In the genomic region with DNA sequence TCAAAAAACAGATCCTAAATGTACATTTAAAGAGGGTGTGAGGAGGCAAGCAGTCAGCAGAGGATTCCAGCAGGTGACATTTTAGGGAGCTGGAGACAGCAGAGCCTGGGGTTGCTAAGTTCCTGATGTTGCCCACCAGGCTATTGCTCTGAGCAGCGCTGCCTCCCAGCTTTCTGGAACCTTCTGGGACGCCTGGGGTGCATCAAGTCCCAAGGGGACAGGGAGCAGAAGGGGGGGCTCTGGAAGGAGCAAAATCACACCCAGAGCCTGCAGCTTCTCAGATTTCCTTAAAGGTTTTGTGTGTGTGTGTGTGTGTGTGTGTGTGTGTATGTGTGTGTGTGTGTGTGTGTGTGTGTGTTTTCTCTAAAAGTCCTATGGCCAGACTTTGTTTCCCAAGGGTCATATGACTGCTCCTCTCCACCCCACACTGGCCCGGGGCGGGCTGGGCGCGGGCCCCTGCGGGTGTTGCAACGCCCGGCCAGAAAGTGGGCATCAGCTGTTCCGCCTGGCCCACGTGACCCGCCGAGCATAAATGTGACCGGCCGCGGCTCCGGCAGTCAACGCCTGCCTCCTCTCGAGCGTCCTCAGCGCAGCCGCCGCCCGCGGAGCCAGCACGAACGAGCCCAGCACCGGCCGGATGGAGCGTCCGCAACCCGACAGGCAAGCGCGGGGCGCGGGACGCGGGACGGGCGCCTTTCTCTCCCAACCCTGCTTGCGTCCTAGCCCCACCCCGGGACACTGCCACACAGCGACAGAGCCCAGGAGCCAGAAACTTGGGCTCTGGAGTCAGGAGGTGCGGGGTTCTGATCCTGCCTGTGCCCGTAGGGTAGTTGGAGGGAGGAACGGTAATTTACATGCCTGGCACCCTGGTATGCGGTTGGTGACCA, we compare ENCODE assay signal across 1 cellular context.
TF ChIP-seq lines count a peak whose summit lies in the region.

TSS of gene HMOX1 (plus strand) at position 560 of the 887 bp plus-strand sequence. CDS start at position 638, 78 bp downstream.

TF ChIP-seq in HepG2, 621 proteins besides CTCF, POLR2A, EP300 and RAD21 (continued from another document and continues in another):
- TF ChIP-seq ZNF18 (CRISPR knock-in tag; IDR thresholded peaks at IDR 0.05; ENCODE audit: insufficient replicate concordance) (peak; percentile 68), RFX5 (IDR thresholded peaks at IDR 0.05; ENCODE audit: low read depth, low read length) (no peak), ZFP62 (CRISPR knock-in tag; IDR thresholded peaks at IDR 0.05) (no peak), ZNF431 (CRISPR knock-in tag; IDR thresholded peaks at IDR 0.05; ENCODE audit: borderline replicate concordance, low read depth) (peak; percentile 46; the same call in 1 of the 2 replicates), HBP1 (CRISPR knock-in tag; IDR thresholded peaks at IDR 0.05; ENCODE audit: low read depth) (0 out of 2 replicates have a peak, but pooled peaks have one; percentile 37), ZNF326 (CRISPR knock-in tag; IDR thresholded peaks at IDR 0.05; ENCODE audit: borderline replicate concordance) (no peak), FOXA1 (IDR thresholded peaks at IDR 0.05) (no peak), FOXA1 (CRISPR knock-in tag; IDR thresholded peaks at IDR 0.05) (peak; percentile 23; the same call in 1 of the 2 replicates), KDM5A (IDR thresholded peaks at IDR 0.05; ENCODE audit: borderline replicate concordance, low read length) (peak; percentile 31; the same call in 1 of the 2 replicates), PATZ1 (CRISPR knock-in tag; IDR thresholded peaks at IDR 0.05) (peak; percentile 90), STAT5B (CRISPR knock-in tag; IDR thresholded peaks at IDR 0.05) (no peak), SSRP1 (CRISPR knock-in tag; IDR thresholded peaks at IDR 0.05) (no peak), HMG20B (CRISPR knock-in tag; conservative IDR thresholded peaks at IDR 0.05) (no peak), ZBTB7A (CRISPR knock-in tag; IDR thresholded peaks at IDR 0.05) (no peak), STAT6 (CRISPR knock-in tag; IDR thresholded peaks at IDR 0.05; ENCODE audit: borderline replicate concordance) (no peak), ZNF530 (CRISPR knock-in tag; IDR thresholded peaks at IDR 0.05; ENCODE audit: low read depth) (no peak), ZNF446 (CRISPR knock-in tag; IDR thresholded peaks at IDR 0.05) (no peak), MAX (IDR thresholded peaks at IDR 0.05) (peak; percentile 82), ZKSCAN8 (CRISPR knock-in tag; IDR thresholded peaks at IDR 0.05; ENCODE audit: borderline replicate concordance) (0 out of 2 replicates have a peak, but pooled peaks have one; percentile 52), MXD1 (CRISPR knock-in tag; IDR thresholded peaks at IDR 0.05) (0 out of 2 replicates have a peak, but pooled peaks have one; percentile 74), MBD4 (IDR thresholded peaks at IDR 0.05; ENCODE audit: borderline replicate concordance, low read length) (no peak), KDM4B (CRISPR knock-in tag; IDR thresholded peaks at IDR 0.05) (no peak), EZH2 (conservative IDR thresholded peaks at IDR 0.05; ENCODE audit: low read depth, low read length) (no peak), NR2F2 (IDR thresholded peaks at IDR 0.05; ENCODE audit: borderline replicate concordance, low read depth) (no peak)
- TF ChIP-seq, protein P1, sequence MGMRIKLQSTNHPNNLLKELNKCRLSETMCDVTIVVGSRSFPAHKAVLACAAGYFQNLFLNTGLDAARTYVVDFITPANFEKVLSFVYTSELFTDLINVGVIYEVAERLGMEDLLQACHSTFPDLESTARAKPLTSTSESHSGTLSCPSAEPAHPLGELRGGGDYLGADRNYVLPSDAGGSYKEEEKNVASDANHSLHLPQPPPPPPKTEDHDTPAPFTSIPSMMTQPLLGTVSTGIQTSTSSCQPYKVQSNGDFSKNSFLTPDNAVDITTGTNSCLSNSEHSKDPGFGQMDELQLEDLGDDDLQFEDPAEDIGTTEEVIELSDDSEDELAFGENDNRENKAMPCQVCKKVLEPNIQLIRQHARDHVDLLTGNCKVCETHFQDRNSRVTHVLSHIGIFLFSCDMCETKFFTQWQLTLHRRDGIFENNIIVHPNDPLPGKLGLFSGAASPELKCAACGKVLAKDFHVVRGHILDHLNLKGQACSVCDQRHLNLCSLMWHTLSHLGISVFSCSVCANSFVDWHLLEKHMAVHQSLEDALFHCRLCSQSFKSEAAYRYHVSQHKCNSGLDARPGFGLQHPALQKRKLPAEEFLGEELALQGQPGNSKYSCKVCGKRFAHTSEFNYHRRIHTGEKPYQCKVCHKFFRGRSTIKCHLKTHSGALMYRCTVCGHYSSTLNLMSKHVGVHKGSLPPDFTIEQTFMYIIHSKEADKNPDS (CRISPR knock-in tag; IDR thresholded peaks at IDR 0.05) = no peak; the same call in 1 of the 2 replicates
- TF ChIP-seq, protein P2, sequence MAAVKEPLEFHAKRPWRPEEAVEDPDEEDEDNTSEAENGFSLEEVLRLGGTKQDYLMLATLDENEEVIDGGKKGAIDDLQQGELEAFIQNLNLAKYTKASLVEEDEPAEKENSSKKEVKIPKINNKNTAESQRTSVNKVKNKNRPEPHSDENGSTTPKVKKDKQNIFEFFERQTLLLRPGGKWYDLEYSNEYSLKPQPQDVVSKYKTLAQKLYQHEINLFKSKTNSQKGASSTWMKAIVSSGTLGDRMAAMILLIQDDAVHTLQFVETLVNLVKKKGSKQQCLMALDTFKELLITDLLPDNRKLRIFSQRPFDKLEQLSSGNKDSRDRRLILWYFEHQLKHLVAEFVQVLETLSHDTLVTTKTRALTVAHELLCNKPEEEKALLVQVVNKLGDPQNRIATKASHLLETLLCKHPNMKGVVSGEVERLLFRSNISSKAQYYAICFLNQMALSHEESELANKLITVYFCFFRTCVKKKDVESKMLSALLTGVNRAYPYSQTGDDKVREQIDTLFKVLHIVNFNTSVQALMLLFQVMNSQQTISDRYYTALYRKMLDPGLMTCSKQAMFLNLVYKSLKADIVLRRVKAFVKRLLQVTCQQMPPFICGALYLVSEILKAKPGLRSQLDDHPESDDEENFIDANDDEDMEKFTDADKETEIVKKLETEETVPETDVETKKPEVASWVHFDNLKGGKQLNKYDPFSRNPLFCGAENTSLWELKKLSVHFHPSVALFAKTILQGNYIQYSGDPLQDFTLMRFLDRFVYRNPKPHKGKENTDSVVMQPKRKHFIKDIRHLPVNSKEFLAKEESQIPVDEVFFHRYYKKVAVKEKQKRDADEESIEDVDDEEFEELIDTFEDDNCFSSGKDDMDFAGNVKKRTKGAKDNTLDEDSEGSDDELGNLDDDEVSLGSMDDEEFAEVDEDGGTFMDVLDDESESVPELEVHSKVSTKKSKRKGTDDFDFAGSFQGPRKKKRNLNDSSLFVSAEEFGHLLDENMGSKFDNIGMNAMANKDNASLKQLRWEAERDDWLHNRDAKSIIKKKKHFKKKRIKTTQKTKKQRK (IDR thresholded peaks at IDR 0.05; ENCODE audit: low read length) = no peak
- TF ChIP-seq, protein P3, sequence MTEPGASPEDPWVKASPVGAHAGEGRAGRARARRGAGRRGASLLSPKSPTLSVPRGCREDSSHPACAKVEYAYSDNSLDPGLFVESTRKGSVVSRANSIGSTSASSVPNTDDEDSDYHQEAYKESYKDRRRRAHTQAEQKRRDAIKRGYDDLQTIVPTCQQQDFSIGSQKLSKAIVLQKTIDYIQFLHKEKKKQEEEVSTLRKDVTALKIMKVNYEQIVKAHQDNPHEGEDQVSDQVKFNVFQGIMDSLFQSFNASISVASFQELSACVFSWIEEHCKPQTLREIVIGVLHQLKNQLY (CRISPR knock-in tag; IDR thresholded peaks at IDR 0.05) = peak; percentile 27; the same call in 1 of the 2 replicates
- TF ChIP-seq, protein P4, sequence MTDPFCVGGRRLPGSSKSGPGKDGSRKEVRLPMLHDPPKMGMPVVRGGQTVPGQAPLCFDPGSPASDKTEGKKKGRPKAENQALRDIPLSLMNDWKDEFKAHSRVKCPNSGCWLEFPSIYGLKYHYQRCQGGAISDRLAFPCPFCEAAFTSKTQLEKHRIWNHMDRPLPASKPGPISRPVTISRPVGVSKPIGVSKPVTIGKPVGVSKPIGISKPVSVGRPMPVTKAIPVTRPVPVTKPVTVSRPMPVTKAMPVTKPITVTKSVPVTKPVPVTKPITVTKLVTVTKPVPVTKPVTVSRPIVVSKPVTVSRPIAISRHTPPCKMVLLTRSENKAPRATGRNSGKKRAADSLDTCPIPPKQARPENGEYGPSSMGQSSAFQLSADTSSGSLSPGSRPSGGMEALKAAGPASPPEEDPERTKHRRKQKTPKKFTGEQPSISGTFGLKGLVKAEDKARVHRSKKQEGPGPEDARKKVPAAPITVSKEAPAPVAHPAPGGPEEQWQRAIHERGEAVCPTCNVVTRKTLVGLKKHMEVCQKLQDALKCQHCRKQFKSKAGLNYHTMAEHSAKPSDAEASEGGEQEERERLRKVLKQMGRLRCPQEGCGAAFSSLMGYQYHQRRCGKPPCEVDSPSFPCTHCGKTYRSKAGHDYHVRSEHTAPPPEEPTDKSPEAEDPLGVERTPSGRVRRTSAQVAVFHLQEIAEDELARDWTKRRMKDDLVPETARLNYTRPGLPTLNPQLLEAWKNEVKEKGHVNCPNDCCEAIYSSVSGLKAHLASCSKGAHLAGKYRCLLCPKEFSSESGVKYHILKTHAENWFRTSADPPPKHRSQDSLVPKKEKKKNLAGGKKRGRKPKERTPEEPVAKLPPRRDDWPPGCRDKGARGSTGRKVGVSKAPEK (CRISPR knock-in tag; IDR thresholded peaks at IDR 0.05; ENCODE audit: borderline replicate concordance) = peak; percentile 60; the same call in 1 of the 2 replicates
- TF ChIP-seq, protein P5, sequence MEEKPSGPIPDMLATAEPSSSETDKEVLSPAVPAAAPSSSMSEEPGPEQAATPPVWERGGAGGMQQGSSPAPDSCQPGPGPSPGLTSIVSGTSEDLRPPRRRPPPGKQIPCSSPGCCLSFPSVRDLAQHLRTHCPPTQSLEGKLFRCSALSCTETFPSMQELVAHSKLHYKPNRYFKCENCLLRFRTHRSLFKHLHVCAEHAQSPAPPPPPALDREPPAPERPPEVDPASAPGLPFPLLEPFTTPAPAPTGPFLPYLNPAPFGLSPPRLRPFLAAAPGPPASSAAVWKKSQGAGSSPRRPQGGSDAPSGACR (CRISPR knock-in tag; IDR thresholded peaks at IDR 0.05) = no peak
